Comparison of ENCODE assay signal across 1 cellular context in genomic region chr12:110698171-110698902, GRCh38.
TF ChIP-seq lines count a peak whose summit lies in the region.

No MANE protein-coding gene starts in this region.

TF ChIP-seq in HepG2, 621 proteins besides CTCF, POLR2A, EP300 and RAD21 (continued from another document and continues in another):
- TF ChIP-seq, protein P1, sequence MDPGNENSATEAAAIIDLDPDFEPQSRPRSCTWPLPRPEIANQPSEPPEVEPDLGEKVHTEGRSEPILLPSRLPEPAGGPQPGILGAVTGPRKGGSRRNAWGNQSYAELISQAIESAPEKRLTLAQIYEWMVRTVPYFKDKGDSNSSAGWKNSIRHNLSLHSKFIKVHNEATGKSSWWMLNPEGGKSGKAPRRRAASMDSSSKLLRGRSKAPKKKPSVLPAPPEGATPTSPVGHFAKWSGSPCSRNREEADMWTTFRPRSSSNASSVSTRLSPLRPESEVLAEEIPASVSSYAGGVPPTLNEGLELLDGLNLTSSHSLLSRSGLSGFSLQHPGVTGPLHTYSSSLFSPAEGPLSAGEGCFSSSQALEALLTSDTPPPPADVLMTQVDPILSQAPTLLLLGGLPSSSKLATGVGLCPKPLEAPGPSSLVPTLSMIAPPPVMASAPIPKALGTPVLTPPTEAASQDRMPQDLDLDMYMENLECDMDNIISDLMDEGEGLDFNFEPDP (CRISPR knock-in tag; conservative IDR thresholded peaks at IDR 0.05), result no peak
- TF ChIP-seq ZFX (CRISPR knock-in tag; IDR thresholded peaks at IDR 0.05; ENCODE audit: low read depth) (0 out of 2 replicates have a peak, but pooled peaks have one; percentile 58), RFX5 (IDR thresholded peaks at IDR 0.05; ENCODE audit: low read depth, low read length) (no peak), POLR2G (IDR thresholded peaks at IDR 0.05; ENCODE audit: low read depth, low read length) (no peak), ZNF468 (CRISPR knock-in tag; IDR thresholded peaks at IDR 0.05) (no peak), RBAK (CRISPR knock-in tag; IDR thresholded peaks at IDR 0.05) (no peak), SETDB1 (CRISPR knock-in tag; IDR thresholded peaks at IDR 0.05; ENCODE audit: borderline replicate concordance) (no peak), ZSCAN25 (CRISPR knock-in tag; IDR thresholded peaks at IDR 0.05) (no peak), U2AF2 (IDR thresholded peaks at IDR 0.05; ENCODE audit: low read depth, low read length) (no peak), U2AF1 (optimal IDR thresholded peaks at IDR 0.05; ENCODE audit: low read depth, low read length) (no peak), ZNF331 (CRISPR knock-in tag; IDR thresholded peaks at IDR 0.05) (peak; percentile 72; the same call in 1 of the 2 replicates), ZNF782 (CRISPR knock-in tag; IDR thresholded peaks at IDR 0.05; ENCODE audit: borderline replicate concordance) (no peak), TFE3 (CRISPR knock-in tag; IDR thresholded peaks at IDR 0.05) (no peak), ZNF251 (CRISPR knock-in tag; IDR thresholded peaks at IDR 0.05) (no peak), TARDBP (CRISPR knock-in tag; IDR thresholded peaks at IDR 0.05) (peak; percentile 39; the same call in 1 of the 2 replicates), HDAC1 (CRISPR knock-in tag; IDR thresholded peaks at IDR 0.05) (peak; percentile 63; the same call in 1 of the 2 replicates), ZNF704 (CRISPR knock-in tag; IDR thresholded peaks at IDR 0.05; ENCODE audit: borderline replicate concordance) (no peak), PRPF4 (IDR thresholded peaks at IDR 0.05; ENCODE audit: low read depth, low read length, poor library complexity, severe bottlenecking) (no peak), ZNF562 (CRISPR knock-in tag; IDR thresholded peaks at IDR 0.05; ENCODE audit: borderline replicate concordance) (no peak), DRAP1 (CRISPR knock-in tag; IDR thresholded peaks at IDR 0.05) (0 out of 2 replicates have a peak, but pooled peaks have one; percentile 25), FOXA1 (IDR thresholded peaks at IDR 0.05) (no peak), FOXA1 (CRISPR knock-in tag; IDR thresholded peaks at IDR 0.05) (0 out of 2 replicates have a peak, but pooled peaks have one; percentile 9), TEAD2 (CRISPR knock-in tag; IDR thresholded peaks at IDR 0.05) (no peak), RBM39 (IDR thresholded peaks at IDR 0.05; ENCODE audit: low read depth, low read length, poor library complexity, severe bottlenecking) (no peak), SOX5 (CRISPR knock-in tag; IDR thresholded peaks at IDR 0.05; ENCODE audit: borderline replicate concordance) (0 out of 2 replicates have a peak, but pooled peaks have one; percentile 27), NCOA2 (CRISPR knock-in tag; IDR thresholded peaks at IDR 0.05) (0 out of 2 replicates have a peak, but pooled peaks have one; percentile 10), FOXO1 (CRISPR knock-in tag; IDR thresholded peaks at IDR 0.05) (no peak; the same call in 1 of the 2 replicates), ARHGAP35 (CRISPR knock-in tag; IDR thresholded peaks at IDR 0.05; ENCODE audit: borderline replicate concordance) (no peak), RAD51 (IDR thresholded peaks at IDR 0.05; ENCODE audit: borderline replicate concordance) (no peak; the same call in 1 of the 2 replicates), ELF3 (CRISPR knock-in tag; IDR thresholded peaks at IDR 0.05) (peak; percentile 60), FOXC1 (CRISPR knock-in tag; IDR thresholded peaks at IDR 0.05; ENCODE audit: borderline replicate concordance) (peak; percentile 46; the same call in 1 of the 2 replicates), GATAD2A (CRISPR knock-in tag; IDR thresholded peaks at IDR 0.05) (peak; percentile 56), HHEX (CRISPR knock-in tag; IDR thresholded peaks at IDR 0.05) (no peak), ZNF816 (CRISPR knock-in tag; IDR thresholded peaks at IDR 0.05; ENCODE audit: borderline replicate concordance) (peak; percentile 38; the same call in 1 of the 2 replicates), ZNF580 (CRISPR knock-in tag; IDR thresholded peaks at IDR 0.05; ENCODE audit: borderline replicate concordance, low read depth) (peak; percentile 58; the same call in 1 of the 2 replicates), ZNF605 (CRISPR knock-in tag; IDR thresholded peaks at IDR 0.05) (0 out of 2 replicates have a peak, but pooled peaks have one; percentile 56), ZNF12 (CRISPR knock-in tag; IDR thresholded peaks at IDR 0.05) (no peak), MAFG (CRISPR knock-in tag; IDR thresholded peaks at IDR 0.05) (peak; percentile 57; the same call in 1 of the 2 replicates)
- TF ChIP-seq, protein P2, sequence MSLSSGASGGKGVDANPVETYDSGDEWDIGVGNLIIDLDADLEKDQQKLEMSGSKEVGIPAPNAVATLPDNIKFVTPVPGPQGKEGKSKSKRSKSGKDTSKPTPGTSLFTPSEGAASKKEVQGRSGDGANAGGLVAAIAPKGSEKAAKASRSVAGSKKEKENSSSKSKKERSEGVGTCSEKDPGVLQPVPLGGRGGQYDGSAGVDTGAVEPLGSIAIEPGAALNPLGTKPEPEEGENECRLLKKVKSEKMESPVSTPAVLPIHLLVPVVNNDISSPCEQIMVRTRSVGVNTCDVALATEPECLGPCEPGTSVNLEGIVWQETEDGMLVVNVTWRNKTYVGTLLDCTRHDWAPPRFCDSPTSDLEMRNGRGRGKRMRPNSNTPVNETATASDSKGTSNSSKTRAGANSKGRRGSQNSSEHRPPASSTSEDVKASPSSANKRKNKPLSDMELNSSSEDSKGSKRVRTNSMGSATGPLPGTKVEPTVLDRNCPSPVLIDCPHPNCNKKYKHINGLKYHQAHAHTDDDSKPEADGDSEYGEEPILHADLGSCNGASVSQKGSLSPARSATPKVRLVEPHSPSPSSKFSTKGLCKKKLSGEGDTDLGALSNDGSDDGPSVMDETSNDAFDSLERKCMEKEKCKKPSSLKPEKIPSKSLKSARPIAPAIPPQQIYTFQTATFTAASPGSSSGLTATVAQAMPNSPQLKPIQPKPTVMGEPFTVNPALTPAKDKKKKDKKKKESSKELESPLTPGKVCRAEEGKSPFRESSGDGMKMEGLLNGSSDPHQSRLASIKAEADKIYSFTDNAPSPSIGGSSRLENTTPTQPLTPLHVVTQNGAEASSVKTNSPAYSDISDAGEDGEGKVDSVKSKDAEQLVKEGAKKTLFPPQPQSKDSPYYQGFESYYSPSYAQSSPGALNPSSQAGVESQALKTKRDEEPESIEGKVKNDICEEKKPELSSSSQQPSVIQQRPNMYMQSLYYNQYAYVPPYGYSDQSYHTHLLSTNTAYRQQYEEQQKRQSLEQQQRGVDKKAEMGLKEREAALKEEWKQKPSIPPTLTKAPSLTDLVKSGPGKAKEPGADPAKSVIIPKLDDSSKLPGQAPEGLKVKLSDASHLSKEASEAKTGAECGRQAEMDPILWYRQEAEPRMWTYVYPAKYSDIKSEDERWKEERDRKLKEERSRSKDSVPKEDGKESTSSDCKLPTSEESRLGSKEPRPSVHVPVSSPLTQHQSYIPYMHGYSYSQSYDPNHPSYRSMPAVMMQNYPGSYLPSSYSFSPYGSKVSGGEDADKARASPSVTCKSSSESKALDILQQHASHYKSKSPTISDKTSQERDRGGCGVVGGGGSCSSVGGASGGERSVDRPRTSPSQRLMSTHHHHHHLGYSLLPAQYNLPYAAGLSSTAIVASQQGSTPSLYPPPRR (CRISPR knock-in tag; IDR thresholded peaks at IDR 0.05; ENCODE audit: borderline replicate concordance), result no peak
- TF ChIP-seq, protein P3, sequence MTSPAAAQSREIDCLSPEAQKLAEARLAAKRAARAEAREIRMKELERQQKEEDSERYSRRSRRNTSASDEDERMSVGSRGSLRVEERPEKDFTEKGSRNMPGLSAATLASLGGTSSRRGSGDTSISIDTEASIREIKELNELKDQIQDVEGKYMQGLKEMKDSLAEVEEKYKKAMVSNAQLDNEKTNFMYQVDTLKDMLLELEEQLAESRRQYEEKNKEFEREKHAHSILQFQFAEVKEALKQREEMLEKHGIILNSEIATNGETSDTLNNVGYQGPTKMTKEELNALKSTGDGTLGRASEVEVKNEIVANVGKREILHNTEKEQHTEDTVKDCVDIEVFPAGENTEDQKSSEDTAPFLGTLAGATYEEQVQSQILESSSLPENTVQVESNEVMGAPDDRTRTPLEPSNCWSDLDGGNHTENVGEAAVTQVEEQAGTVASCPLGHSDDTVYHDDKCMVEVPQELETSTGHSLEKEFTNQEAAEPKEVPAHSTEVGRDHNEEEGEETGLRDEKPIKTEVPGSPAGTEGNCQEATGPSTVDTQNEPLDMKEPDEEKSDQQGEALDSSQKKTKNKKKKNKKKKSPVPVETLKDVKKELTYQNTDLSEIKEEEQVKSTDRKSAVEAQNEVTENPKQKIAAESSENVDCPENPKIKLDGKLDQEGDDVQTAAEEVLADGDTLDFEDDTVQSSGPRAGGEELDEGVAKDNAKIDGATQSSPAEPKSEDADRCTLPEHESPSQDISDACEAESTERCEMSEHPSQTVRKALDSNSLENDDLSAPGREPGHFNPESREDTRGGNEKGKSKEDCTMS (CRISPR knock-in tag; conservative IDR thresholded peaks at IDR 0.05), result no peak
- TF ChIP-seq, protein P4, sequence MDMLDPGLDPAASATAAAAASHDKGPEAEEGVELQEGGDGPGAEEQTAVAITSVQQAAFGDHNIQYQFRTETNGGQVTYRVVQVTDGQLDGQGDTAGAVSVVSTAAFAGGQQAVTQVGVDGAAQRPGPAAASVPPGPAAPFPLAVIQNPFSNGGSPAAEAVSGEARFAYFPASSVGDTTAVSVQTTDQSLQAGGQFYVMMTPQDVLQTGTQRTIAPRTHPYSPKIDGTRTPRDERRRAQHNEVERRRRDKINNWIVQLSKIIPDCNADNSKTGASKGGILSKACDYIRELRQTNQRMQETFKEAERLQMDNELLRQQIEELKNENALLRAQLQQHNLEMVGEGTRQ (IDR thresholded peaks at IDR 0.05; ENCODE audit: low read depth, low read length), result 0 out of 2 replicates have a peak, but pooled peaks have one; percentile 4
- TF ChIP-seq, protein P4 (CRISPR knock-in tag; IDR thresholded peaks at IDR 0.05; ENCODE audit: borderline replicate concordance), result no peak
- TF ChIP-seq, protein P5, sequence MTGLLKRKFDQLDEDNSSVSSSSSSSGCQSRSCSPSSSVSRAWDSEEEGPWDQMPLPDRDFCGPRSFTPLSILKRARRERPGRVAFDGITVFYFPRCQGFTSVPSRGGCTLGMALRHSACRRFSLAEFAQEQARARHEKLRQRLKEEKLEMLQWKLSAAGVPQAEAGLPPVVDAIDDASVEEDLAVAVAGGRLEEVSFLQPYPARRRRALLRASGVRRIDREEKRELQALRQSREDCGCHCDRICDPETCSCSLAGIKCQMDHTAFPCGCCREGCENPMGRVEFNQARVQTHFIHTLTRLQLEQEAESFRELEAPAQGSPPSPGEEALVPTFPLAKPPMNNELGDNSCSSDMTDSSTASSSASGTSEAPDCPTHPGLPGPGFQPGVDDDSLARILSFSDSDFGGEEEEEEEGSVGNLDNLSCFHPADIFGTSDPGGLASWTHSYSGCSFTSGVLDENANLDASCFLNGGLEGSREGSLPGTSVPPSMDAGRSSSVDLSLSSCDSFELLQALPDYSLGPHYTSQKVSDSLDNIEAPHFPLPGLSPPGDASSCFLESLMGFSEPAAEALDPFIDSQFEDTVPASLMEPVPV (CRISPR knock-in tag; IDR thresholded peaks at IDR 0.05), result peak; percentile 51; the same call in 1 of the 2 replicates
- TF ChIP-seq, protein P6, sequence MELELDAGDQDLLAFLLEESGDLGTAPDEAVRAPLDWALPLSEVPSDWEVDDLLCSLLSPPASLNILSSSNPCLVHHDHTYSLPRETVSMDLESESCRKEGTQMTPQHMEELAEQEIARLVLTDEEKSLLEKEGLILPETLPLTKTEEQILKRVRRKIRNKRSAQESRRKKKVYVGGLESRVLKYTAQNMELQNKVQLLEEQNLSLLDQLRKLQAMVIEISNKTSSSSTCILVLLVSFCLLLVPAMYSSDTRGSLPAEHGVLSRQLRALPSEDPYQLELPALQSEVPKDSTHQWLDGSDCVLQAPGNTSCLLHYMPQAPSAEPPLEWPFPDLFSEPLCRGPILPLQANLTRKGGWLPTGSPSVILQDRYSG (CRISPR knock-in tag; IDR thresholded peaks at IDR 0.05), result no peak
